Comparison of ENCODE assay signal across 25 cellular contexts in genomic region chr20:19866070-19866469, GRCh38.
DNase-seq lines count a peak whose midpoint lies in the region; ATAC-seq and TF ChIP-seq lines count a peak whose summit lies in the region.
"Had no signal": no experiment of that assay in that cellular context is flagged by ENCODE, and none has a peak within 500 bp of the region (broad histone marks: within the 10 kb centered on the region; RNA-seq: fewer than 3 reads in every experiment).

No MANE protein-coding gene starts in this region.

- no peak overlapping the region for H3K4me2 ChIP-seq in GM23338
- H3K4me2 ChIP-seq: A549; BLaER1 treated with 17β-estradiol and CSF1 and Interleukin-3, amounts not matched to agents 10 nM and 100 nM had no signal

- H3K4me3 Mint-ChIP-seq in glutamatergic neuron (ENCODE audit: unreplicated experiment) = no peak overlapping the region
- no peak overlapping the region for H3K4me3 Mint-ChIP-seq in GM23338
- H3K4me3 Mint-ChIP-seq: B cell; CD4-positive, alpha-beta memory T cell; CD4-positive, CD25-positive, alpha-beta regulatory T cell; CD8-positive, alpha-beta memory T cell had no signal

- no peaks in the 10 kb centered on the region for H3K36me3 ChIP-seq in HEK293 (ENCODE audit: control insufficient read depth in 2 of 2, insufficient read depth in 1 of 2, low read length in 2 of 2)
- no peaks in the 10 kb centered on the region for H3K36me3 ChIP-seq in ovary
- H3K36me3 ChIP-seq in GM23338 (ENCODE audit: insufficient read depth) = no peaks in the 10 kb centered on the region

- H3K9me3 Mint-ChIP-seq in glutamatergic neuron (ENCODE audit: unreplicated experiment) (peaks cover 15% of the 10 kb centered on the region), GM23338 (peaks cover 9% of the 10 kb centered on the region)

- no peak for TF ChIP-seq CTCF in HEK293 (tag by site-specific recombination; IDR thresholded peaks at IDR 0.05)
- TF ChIP-seq CTCF in epithelial cell of esophagus (IDR thresholded peaks at IDR 0.05; ENCODE audit: insufficient read depth, low read depth, low read length, missing control alignments) = no peak
- TF ChIP-seq CTCF in foreskin keratinocyte (conservative IDR thresholded peaks at IDR 0.05) = no peak
- no peak for TF ChIP-seq CTCF in glutamatergic neuron (IDR thresholded peaks at IDR 0.05; ENCODE audit: partially characterized antibody, unreplicated experiment)
- TF ChIP-seq CTCF in ovary (IDR thresholded peaks at IDR 0.05) = no peak
- no peak for TF ChIP-seq CTCF in GM23338 (conservative IDR thresholded peaks at IDR 0.05; ENCODE audit: low read depth in 2 of 2)

- intact Hi-C loops in ovary (cut with DNase I) = no loop called here

- H3K27me3 ChIP-seq in foreskin keratinocyte (no peaks in the 10 kb centered on the region), ovary (no peaks in the 10 kb centered on the region), GM23338 (ENCODE audit: insufficient read depth) (no peaks in the 10 kb centered on the region)
- H3K27me3 ChIP-seq: BLaER1 treated with 17β-estradiol and CSF1 and Interleukin-3, amounts not matched to agents 10 nM and 100 nM had no signal

- H3K27me3 Mint-ChIP-seq in glutamatergic neuron (ENCODE audit: unreplicated experiment) (peaks cover under 1% of the 10 kb centered on the region), GM23338 (ENCODE audit: insufficient read depth, low read depth, poor library complexity) (peaks cover 3% of the 10 kb centered on the region)
- H3K27me3 Mint-ChIP-seq: CD4-positive, CD25-positive, alpha-beta regulatory T cell had no signal

- no peaks in the 10 kb centered on the region for H3K9me3 ChIP-seq in HEK293 (ENCODE audit: control insufficient read depth, insufficient read depth, low read depth, low read length)
- no peaks in the 10 kb centered on the region for H3K9me3 ChIP-seq in ovary
- H3K9me3 ChIP-seq: A549 had no signal

- ATAC-seq in foreskin keratinocyte (peak; percentile 35), GM23338 (no peak)
- ATAC-seq: A549, GM12878 had no signal

- H3K4me3 ChIP-seq in HEK293 (ENCODE audit: low read depth, low read length) = no peak overlapping the region
- no peak overlapping the region for H3K4me3 ChIP-seq in epithelial cell of esophagus (ENCODE audit: low read length)
- H3K4me3 ChIP-seq in ovary = no peak overlapping the region
- H3K4me3 ChIP-seq in GM23338 = no peak overlapping the region
- H3K4me3 ChIP-seq: A549; BLaER1 treated with 17β-estradiol and CSF1 and Interleukin-3, amounts not matched to agents 10 nM and 100 nM; GM12878 had no signal

- H2AFZ ChIP-seq in GM23338 = no peak overlapping the region

- no peaks in the 10 kb centered on the region for H3F3A ChIP-seq in GM23338 (replicated peaks; ENCODE audit: low read depth)

- H3K9me2 ChIP-seq in GM23338 (ENCODE audit: insufficient read depth) = no peaks in the 10 kb centered on the region; the same call in 1 of the 2 replicates

- POLR2A ChIA-PET in HEK293 (lab: Yijun Ruan, JAX) = no interaction called here

- TF ChIP-seq EP300 in ovary (IDR thresholded peaks at IDR 0.05) = no peak

- DNase-seq in epithelial cell of esophagus (ENCODE audit: low read depth) (peak; percentile 29), foreskin keratinocyte (no peak), A172 (ENCODE audit: low spot score) (no peak), glutamatergic neuron (no peak), ovary (no peak), GM23338 (ENCODE audit: low spot score) (no peak)
- DNase-seq: 8988T; AML-193; CD4-positive, alpha-beta memory T cell; CD4-positive, CD25-positive, alpha-beta regulatory T cell; CD8-positive, alpha-beta memory T cell; COR-L47; DMS 273 treated with DMSO at 0.1 percent for 48 hours; DMS153; DMS53; DMS79; DND-41; EL; GDM1 had no signal

- no peaks in the 10 kb centered on the region for H3K4me1 ChIP-seq in HEK293 (ENCODE audit: control insufficient read depth, insufficient read depth, low read length)
- peaks cover 6% of the 10 kb centered on the region for H3K4me1 ChIP-seq in foreskin keratinocyte
- no peaks in the 10 kb centered on the region for H3K4me1 ChIP-seq in ovary (ENCODE audit: insufficient read depth)
- H3K4me1 ChIP-seq in GM23338 (ENCODE audit: insufficient read depth) = no peaks in the 10 kb centered on the region

- TF ChIP-seq POLR2A in ovary (IDR thresholded peaks at IDR 0.05) = no peak

- CTCF ChIA-PET in HEK293 (lab: Yijun Ruan, JAX) = interaction anchor here (0.6 kb wide), 1 partner anchor 14 kb away, joined by 4 read pairs; no protein-coding TSS in a partner anchor

- H3K4me1 Mint-ChIP-seq in glutamatergic neuron (ENCODE audit: low read depth, unreplicated experiment) (no peaks in the 10 kb centered on the region), GM23338 (no peaks in the 10 kb centered on the region)
- H3K4me1 Mint-ChIP-seq: B cell; CD4-positive, alpha-beta memory T cell; CD4-positive, CD25-positive, alpha-beta regulatory T cell; CD8-positive, alpha-beta memory T cell had no signal

- H3K36me3 Mint-ChIP-seq in glutamatergic neuron (ENCODE audit: unreplicated experiment) (peaks cover 25% of the 10 kb centered on the region), GM23338 (ENCODE audit: low read depth) (0 out of 3 replicates have a peak, but pooled peaks cover 4% of the 10 kb centered on the region)
- H3K36me3 Mint-ChIP-seq: CD4-positive, alpha-beta memory T cell; CD4-positive, CD25-positive, alpha-beta regulatory T cell; CD8-positive, alpha-beta memory T cell had no signal

- no peaks in the 10 kb centered on the region for H3K79me2 ChIP-seq in GM23338 (replicated peaks; ENCODE audit: insufficient read depth)

- no peaks in the 10 kb centered on the region for H4K20me1 ChIP-seq in GM23338 (replicated peaks; ENCODE audit: insufficient read depth)
- H4K20me1 ChIP-seq: BLaER1 treated with 17β-estradiol and CSF1 and Interleukin-3, amounts not matched to agents 10 nM and 100 nM had no signal

- H3K27ac Mint-ChIP-seq in glutamatergic neuron (ENCODE audit: unreplicated experiment) (no peak overlapping the region), GM23338 (no peak overlapping the region)
- H3K27ac Mint-ChIP-seq: B cell; CD4-positive, alpha-beta memory T cell; CD4-positive, CD25-positive, alpha-beta regulatory T cell; CD8-positive, alpha-beta memory T cell had no signal

- H3K27ac ChIP-seq in HEK293 (ENCODE audit: extremely low read depth, low read depth, low read length) (no peak overlapping the region), foreskin keratinocyte (no peak overlapping the region), ovary (no peak overlapping the region), GM23338 (ENCODE audit: low read depth) (no peak overlapping the region)
- H3K27ac ChIP-seq: BLaER1 treated with 17β-estradiol and CSF1 and Interleukin-3, amounts not matched to agents 10 nM and 100 nM; C4-2B had no signal

TF ChIP-seq in HEK293, 187 proteins besides CTCF, POLR2A, EP300 and RAD21:
- TF ChIP-seq ZNF610 (tag by site-specific recombination; IDR thresholded peaks at IDR 0.05; ENCODE audit: borderline replicate concordance) (peak; percentile 91; the same call in 1 of the 2 replicates), ZBTB21 (tag by site-specific recombination; IDR thresholded peaks at IDR 0.05) (no peak)
- TF ChIP-seq, protein P1, sequence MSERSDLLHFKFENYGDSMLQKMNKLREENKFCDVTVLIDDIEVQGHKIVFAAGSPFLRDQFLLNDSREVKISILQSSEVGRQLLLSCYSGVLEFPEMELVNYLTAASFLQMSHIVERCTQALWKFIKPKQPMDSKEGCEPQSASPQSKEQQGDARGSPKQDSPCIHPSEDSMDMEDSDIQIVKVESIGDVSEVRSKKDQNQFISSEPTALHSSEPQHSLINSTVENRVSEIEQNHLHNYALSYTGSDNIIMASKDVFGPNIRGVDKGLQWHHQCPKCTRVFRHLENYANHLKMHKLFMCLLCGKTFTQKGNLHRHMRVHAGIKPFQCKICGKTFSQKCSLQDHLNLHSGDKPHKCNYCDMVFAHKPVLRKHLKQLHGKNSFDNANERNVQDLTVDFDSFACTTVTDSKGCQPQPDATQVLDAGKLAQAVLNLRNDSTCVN (tag by site-specific recombination; optimal IDR thresholded peaks at IDR 0.05) = no peak

TF ChIP-seq in GM23338, 12 proteins besides CTCF, POLR2A, EP300 and RAD21 (continues in another document):
- TF ChIP-seq NANOG (IDR thresholded peaks at IDR 0.05; ENCODE audit: borderline replicate concordance) (no peak), JUNB (IDR thresholded peaks at IDR 0.05; ENCODE audit: unreplicated experiment) (no peak), ZNF331 (CRISPR knock-in tag; IDR thresholded peaks at IDR 0.05; ENCODE audit: low read depth) (no peak), POLR2AphosphoS5 (IDR thresholded peaks at IDR 0.05; ENCODE audit: low read depth) (no peak), EZH2 (IDR thresholded peaks at IDR 0.05; ENCODE audit: low read depth, unreplicated experiment) (no peak)
- TF ChIP-seq, protein P2, sequence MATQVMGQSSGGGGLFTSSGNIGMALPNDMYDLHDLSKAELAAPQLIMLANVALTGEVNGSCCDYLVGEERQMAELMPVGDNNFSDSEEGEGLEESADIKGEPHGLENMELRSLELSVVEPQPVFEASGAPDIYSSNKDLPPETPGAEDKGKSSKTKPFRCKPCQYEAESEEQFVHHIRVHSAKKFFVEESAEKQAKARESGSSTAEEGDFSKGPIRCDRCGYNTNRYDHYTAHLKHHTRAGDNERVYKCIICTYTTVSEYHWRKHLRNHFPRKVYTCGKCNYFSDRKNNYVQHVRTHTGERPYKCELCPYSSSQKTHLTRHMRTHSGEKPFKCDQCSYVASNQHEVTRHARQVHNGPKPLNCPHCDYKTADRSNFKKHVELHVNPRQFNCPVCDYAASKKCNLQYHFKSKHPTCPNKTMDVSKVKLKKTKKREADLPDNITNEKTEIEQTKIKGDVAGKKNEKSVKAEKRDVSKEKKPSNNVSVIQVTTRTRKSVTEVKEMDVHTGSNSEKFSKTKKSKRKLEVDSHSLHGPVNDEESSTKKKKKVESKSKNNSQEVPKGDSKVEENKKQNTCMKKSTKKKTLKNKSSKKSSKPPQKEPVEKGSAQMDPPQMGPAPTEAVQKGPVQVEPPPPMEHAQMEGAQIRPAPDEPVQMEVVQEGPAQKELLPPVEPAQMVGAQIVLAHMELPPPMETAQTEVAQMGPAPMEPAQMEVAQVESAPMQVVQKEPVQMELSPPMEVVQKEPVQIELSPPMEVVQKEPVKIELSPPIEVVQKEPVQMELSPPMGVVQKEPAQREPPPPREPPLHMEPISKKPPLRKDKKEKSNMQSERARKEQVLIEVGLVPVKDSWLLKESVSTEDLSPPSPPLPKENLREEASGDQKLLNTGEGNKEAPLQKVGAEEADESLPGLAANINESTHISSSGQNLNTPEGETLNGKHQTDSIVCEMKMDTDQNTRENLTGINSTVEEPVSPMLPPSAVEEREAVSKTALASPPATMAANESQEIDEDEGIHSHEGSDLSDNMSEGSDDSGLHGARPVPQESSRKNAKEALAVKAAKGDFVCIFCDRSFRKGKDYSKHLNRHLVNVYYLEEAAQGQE (IDR thresholded peaks at IDR 0.05; ENCODE audit: unreplicated experiment) = no peak
